8 cellular contexts compared by ENCODE assay signal in genomic region chr12:116910645-116911449, GRCh38. TPM values are rescaled to one million over a fixed set of nuclear protein-coding genes. Genes with fewer than 3 reads are reported as not detected.
DNase-seq lines count a peak whose midpoint lies in the region; ATAC-seq, FAIRE-seq and TF ChIP-seq lines count a peak whose summit lies in the region.

FBXW8 (plus strand) TSS chr12:116910950; CDS start chr12:116911038, 88 bp downstream.

- H3K27me3 ChIP-seq in Loucy (ENCODE audit: insufficient read depth, low read length, poor library complexity, severe bottlenecking) (no peaks in the 10 kb centered on the region), SU-DHL-6 (ENCODE audit: low read length) (no peaks in the 10 kb centered on the region), left ventricle myocardium inferior (ENCODE audit: low read depth) (no peaks in the 10 kb centered on the region), psoas muscle (ENCODE audit: insufficient read depth in 3 of 3, low read length in 2 of 3) (no peaks in the 10 kb centered on the region)

- H3K4me2 ChIP-seq in Loucy (ENCODE audit: low read depth, low read length, poor library complexity, severe bottlenecking) = peak within 1 kb of the TSS; percentile 89
- H3K4me2 ChIP-seq in SU-DHL-6 (ENCODE audit: low read depth, low read length, poor library complexity, severe bottlenecking) = peak within 1 kb of the TSS; percentile 72

- H3K9me3 ChIP-seq in Loucy (ENCODE audit: insufficient read depth, low read depth, low read length) = no peaks in the 10 kb centered on the region
- no peaks in the 10 kb centered on the region for H3K9me3 ChIP-seq in SU-DHL-6 (ENCODE audit: insufficient read depth, low read length)
- H3K9me3 ChIP-seq in left ventricle myocardium inferior (replicated peaks) = no peaks in the 10 kb centered on the region
- H3K9me3 ChIP-seq in psoas muscle = no peaks in the 10 kb centered on the region

- H3K9me2 ChIP-seq in Loucy (replicated peaks; ENCODE audit: low read depth, low read length) (no peaks in the 10 kb centered on the region), SU-DHL-6 (replicated peaks; ENCODE audit: insufficient read depth, low read length) (no peaks in the 10 kb centered on the region)

- H3K4me3 ChIP-seq in Loucy (ENCODE audit: low read length, poor library complexity, severe bottlenecking) = peak within 1 kb of the TSS; percentile 84
- H3K4me3 ChIP-seq in SU-DHL-6 (ENCODE audit: insufficient read depth, low read length, poor library complexity, severe bottlenecking) = peak within 1 kb of the TSS; percentile 94
- H3K4me3 ChIP-seq in left ventricle myocardium inferior = peak within 1 kb of the TSS; percentile 82
- peak within 1 kb of the TSS; percentile 94 for H3K4me3 ChIP-seq in psoas muscle
- peak within 1 kb of the TSS; percentile 98 for H3K4me3 ChIP-seq in urinary bladder (ENCODE audit: low read depth, low read length)

- DNase-seq in GM03348 (ENCODE audit: low spot score) = peak; percentile 96
- peak; percentile 75 for DNase-seq in H54 (ENCODE audit: insufficient read length, low spot score)
- DNase-seq in left ventricle myocardium inferior = peak; percentile 79
- peak; percentile 78 to 84 for DNase-seq in psoas muscle

- peaks cover 23% of the 10 kb centered on the region for H4K20me1 ChIP-seq in Loucy (ENCODE audit: insufficient read depth, low read length, poor library complexity, severe bottlenecking)
- H4K20me1 ChIP-seq in SU-DHL-6 (ENCODE audit: low read depth, low read length) = peaks cover 5% of the 10 kb centered on the region; the same call in 1 of the 2 replicates

- WGBS in adipose tissue, 3 donors = 0% methylated on average over 76 to 81 of the region's 82 CpGs
- 0% methylated on average over 48 to 82 of the region's 82 CpGs for WGBS in psoas muscle, 3 donors
- under 1% methylated on average over 82 of the region's 82 CpGs for WGBS in urinary bladder

- H3K4me1 ChIP-seq in Loucy (ENCODE audit: insufficient read depth, low read length, poor library complexity, severe bottlenecking) (no peaks in the 10 kb centered on the region), left ventricle myocardium inferior (peaks cover 17% of the 10 kb centered on the region), psoas muscle (no peaks in the 10 kb centered on the region), urinary bladder (ENCODE audit: insufficient read depth) (no peaks in the 10 kb centered on the region)

- intact Hi-C loops in left ventricle myocardium inferior (cut with micrococcal nuclease) (no loop called here), psoas muscle (cut with DNase I) (no loop called here)

- peak; percentile 77 for TF ChIP-seq POLR2A in H54 (IDR thresholded peaks at IDR 0.05; ENCODE audit: low read depth, low read length)

- peak; percentile 90 to 96 (median 93) for ATAC-seq in psoas muscle

- H3K9ac ChIP-seq in Loucy (ENCODE audit: low read depth, low read length, poor library complexity, severe bottlenecking) (peak within 1 kb of the TSS; percentile 69), SU-DHL-6 (ENCODE audit: low read length) (peak within 1 kb of the TSS; percentile 92)

- H3F3A ChIP-seq in Loucy (ENCODE audit: low read depth) (peaks cover 2% of the 10 kb centered on the region; the same call in 1 of the 2 replicates), SU-DHL-6 (ENCODE audit: insufficient read depth) (no peaks in the 10 kb centered on the region)

- H3K27ac ChIP-seq in SU-DHL-6 (ENCODE audit: low read depth, low read length) (peak within 1 kb of the TSS; percentile 69), adipose tissue (ENCODE audit: low read depth, low read length) (peak within 1 kb of the TSS; percentile 71), left ventricle myocardium inferior (replicated peaks) (peak within 1 kb of the TSS; percentile 85), psoas muscle (peak within 1 kb of the TSS; percentile 88), urinary bladder (ENCODE audit: low read depth) (no peak within 1 kb of the TSS)

- H2AFZ ChIP-seq in Loucy (ENCODE audit: low read length) (peak within 1 kb of the TSS; percentile 91), SU-DHL-6 (ENCODE audit: low read depth, low read length, severe bottlenecking) (peak within 1 kb of the TSS; percentile 84)

- H3K79me2 ChIP-seq in Loucy (ENCODE audit: insufficient read depth, low read length) (peaks cover 18% of the 10 kb centered on the region), SU-DHL-6 (ENCODE audit: insufficient read depth, low read length) (peaks cover 40% of the 10 kb centered on the region)

- FAIRE-seq in H54 (lab: Jason Lieb, UNC) = no peak

- TF ChIP-seq CTCF in Loucy (conservative IDR thresholded peaks at IDR 0.05; ENCODE audit: low read length) (no peak), SU-DHL-6 (IDR thresholded peaks at IDR 0.05; ENCODE audit: insufficient read depth, low read length, poor library complexity, severe bottlenecking) (no peak), left ventricle myocardium inferior (IDR thresholded peaks at IDR 0.05; ENCODE audit: borderline replicate concordance) (no peak), psoas muscle (IDR thresholded peaks at IDR 0.05) (no peak)

- H3K36me3 ChIP-seq in Loucy (ENCODE audit: insufficient read depth, low read length) (no peaks in the 10 kb centered on the region), SU-DHL-6 (ENCODE audit: low read length) (no peaks in the 10 kb centered on the region), left ventricle myocardium inferior (no peaks in the 10 kb centered on the region), psoas muscle (ENCODE audit: insufficient read depth in 1 of 2, low read depth in 1 of 2) (peaks cover 0 to 7% of the 10 kb centered on the region in 2 donors), urinary bladder (ENCODE audit: insufficient read depth) (no peaks in the 10 kb centered on the region)

RNA-seq across cellular contexts. Expression of gene FBXW8, which starts in this region (rescaled TPM):
- polyA plus RNA-seq in adipose tissue (1 to 10 TPM; 3.9 to 4.8 (median 4.4) TPM), psoas muscle (1 to 10 TPM; 1.1 to 2.2 (median 1.7) TPM), urinary bladder (8.6 TPM)
- total RNA-seq in left ventricle myocardium inferior (8.5 TPM), psoas muscle (1 to 10 TPM; 3.0 to 5.7 (median 4.9) TPM), urinary bladder (15.6 TPM)
